1 cellular context compared by ENCODE assay signal in genomic region chr15:77001966-77002365, GRCh38.
TF ChIP-seq lines count a peak whose summit lies in the region.

No MANE protein-coding gene starts in this region.

TF ChIP-seq in IMR-90, 13 proteins besides CTCF, POLR2A, EP300 and RAD21:
- TF ChIP-seq RFX5 (IDR thresholded peaks at IDR 0.05; ENCODE audit: low read depth, low read length), result no peak
- TF ChIP-seq USF2 (IDR thresholded peaks at IDR 0.05; ENCODE audit: low read depth, low read length), result no peak
- no peak for TF ChIP-seq BHLHE40 (IDR thresholded peaks at IDR 0.05; ENCODE audit: low read depth, low read length)
- TF ChIP-seq MAZ (IDR thresholded peaks at IDR 0.05; ENCODE audit: borderline replicate concordance, low read depth, low read length), result no peak
- TF ChIP-seq, protein P1, sequence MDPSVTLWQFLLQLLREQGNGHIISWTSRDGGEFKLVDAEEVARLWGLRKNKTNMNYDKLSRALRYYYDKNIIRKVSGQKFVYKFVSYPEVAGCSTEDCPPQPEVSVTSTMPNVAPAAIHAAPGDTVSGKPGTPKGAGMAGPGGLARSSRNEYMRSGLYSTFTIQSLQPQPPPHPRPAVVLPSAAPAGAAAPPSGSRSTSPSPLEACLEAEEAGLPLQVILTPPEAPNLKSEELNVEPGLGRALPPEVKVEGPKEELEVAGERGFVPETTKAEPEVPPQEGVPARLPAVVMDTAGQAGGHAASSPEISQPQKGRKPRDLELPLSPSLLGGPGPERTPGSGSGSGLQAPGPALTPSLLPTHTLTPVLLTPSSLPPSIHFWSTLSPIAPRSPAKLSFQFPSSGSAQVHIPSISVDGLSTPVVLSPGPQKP (IDR thresholded peaks at IDR 0.05; ENCODE audit: borderline replicate concordance, low read depth, low read length), result no peak
- TF ChIP-seq MAFK (IDR thresholded peaks at IDR 0.05; ENCODE audit: low read depth, low read length), result no peak
- no peak for TF ChIP-seq CEBPB (IDR thresholded peaks at IDR 0.05; ENCODE audit: low read depth, low read length)
- no peak for TF ChIP-seq MXI1 (IDR thresholded peaks at IDR 0.05; ENCODE audit: borderline replicate concordance, low read depth, low read length)
- no peak for TF ChIP-seq FOS (IDR thresholded peaks at IDR 0.05; ENCODE audit: low read depth, low read length)
- TF ChIP-seq RCOR1 (IDR thresholded peaks at IDR 0.05; ENCODE audit: insufficient replicate concordance, low read length), result no peak
- no peak for TF ChIP-seq SMC3 (IDR thresholded peaks at IDR 0.05; ENCODE audit: low read depth, low read length)
- no peak for TF ChIP-seq CHD1 (IDR thresholded peaks at IDR 0.05; ENCODE audit: low read depth, low read length)
- TF ChIP-seq NFE2L2 (IDR thresholded peaks at IDR 0.05; ENCODE audit: low read depth, low read length), result no peak
